Comparison of ENCODE assay signal across 11 cellular contexts in the genomic region with DNA sequence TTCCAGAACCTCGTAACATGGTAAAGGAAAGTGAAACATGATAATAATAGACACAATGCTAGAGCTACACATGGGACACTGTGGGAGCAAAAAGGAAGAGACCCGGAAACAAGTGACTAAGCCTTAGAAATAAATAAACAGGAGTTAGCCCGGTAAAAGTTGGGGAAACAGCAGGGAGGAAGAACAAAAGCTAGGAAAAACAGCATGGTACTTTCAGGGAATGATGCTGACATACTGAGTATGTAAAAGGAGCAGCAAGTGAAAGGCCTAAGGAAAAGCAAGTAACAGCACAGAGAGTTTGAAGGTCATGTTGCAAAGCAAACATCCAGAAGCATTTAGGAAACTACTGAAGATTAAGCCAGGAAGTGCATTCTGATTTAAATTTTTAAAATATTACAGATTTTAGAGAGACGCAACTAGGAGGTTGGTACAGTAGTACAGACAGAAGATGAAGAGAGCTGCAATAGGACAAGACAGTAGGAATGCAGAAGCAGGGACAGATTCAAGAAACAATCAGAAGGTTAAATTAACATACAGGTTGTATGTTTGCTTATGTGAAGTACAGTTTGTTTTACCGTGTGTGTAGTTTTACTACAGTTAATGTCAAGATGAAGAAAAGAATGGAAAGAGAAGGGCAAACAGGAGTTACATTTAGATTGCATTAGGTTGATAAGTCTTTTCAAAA.
DNase-seq lines count a peak whose midpoint lies in the region; ATAC-seq and TF ChIP-seq lines count a peak whose summit lies in the region.
"Had no signal": no experiment of that assay in that cellular context is flagged by ENCODE, and none has a peak within 500 bp of the region (broad histone marks: within the 10 kb centered on the region; RNA-seq: fewer than 3 reads in every experiment).

No MANE protein-coding gene starts in this region.

- H4K20me1 ChIP-seq in PC-3 (ENCODE audit: low read length) (no peaks in the 10 kb centered on the region), MM.1S (ENCODE audit: insufficient read depth, low read length) (no peaks in the 10 kb centered on the region)

- POLR2A ChIA-PET in PC-3 (lab: Charles Lee; ENCODE audit: unreplicated experiment): interaction anchor here (0.6 kb wide), 1 partner anchor 32 kb away, joined by 3 read pairs; no protein-coding TSS in a partner anchor

- CTCF ChIA-PET in PC-3 (lab: Charles Lee): no interaction called here

- H3K9me2 ChIP-seq in PC-3 (replicated peaks; ENCODE audit: low read length): no peaks in the 10 kb centered on the region
- no peaks in the 10 kb centered on the region for H3K9me2 ChIP-seq in MM.1S (replicated peaks; ENCODE audit: insufficient read depth, low read length)

- no TSS peak for BruUV-seq in PC-3 (replicated peaks; lab: Mats Ljungman, UMichigan)

- ATAC-seq in PC-3 (peak; percentile 66), HG02852 (IDR thresholded peaks at IDR 0.05; ENCODE audit: unreplicated experiment) (no peak), GM19328 (IDR thresholded peaks at IDR 0.05; ENCODE audit: unreplicated experiment) (no peak)
- ATAC-seq: effector memory CD8-positive, alpha-beta T cell had no signal

- H3K9ac ChIP-seq in PC-3 (ENCODE audit: low read length) (peak overlapping the region; percentile 12; the same call in 1 of the 2 replicates), MM.1S (ENCODE audit: low read length) (no peak overlapping the region)

- TF ChIP-seq CTCF in PC-3 (conservative IDR thresholded peaks at IDR 0.05; ENCODE audit: low read depth, low read length) (no peak), prostate gland (IDR thresholded peaks at IDR 0.05) (no peak), MM.1S (IDR thresholded peaks at IDR 0.05; ENCODE audit: low read length) (no peak)

- H3K79me2 ChIP-seq in PC-3 (ENCODE audit: low read length) (peaks cover 57% of the 10 kb centered on the region), MM.1S (ENCODE audit: low read length) (no peaks in the 10 kb centered on the region)

- peak overlapping the region; percentile 33 for H2AFZ ChIP-seq in PC-3 (ENCODE audit: low read length)
- no peak overlapping the region for H2AFZ ChIP-seq in MM.1S (ENCODE audit: low read length)

- 0 out of 2 replicates have a peak, but pooled peaks cover 4% of the 10 kb centered on the region for H3K36me3 ChIP-seq in PC-3 (ENCODE audit: low read depth, low read length)
- H3K36me3 ChIP-seq in prostate gland: no peaks in the 10 kb centered on the region
- no peaks in the 10 kb centered on the region for H3K36me3 ChIP-seq in MM.1S (replicated peaks; ENCODE audit: insufficient read depth, low read length)

- WGBS in prostate gland: 37% methylated on average over 5 of the region's 5 CpGs

- no peak for TF ChIP-seq POLR2A in prostate gland (IDR thresholded peaks at IDR 0.05)

- H3K4me3 ChIP-seq in PC-3 (ENCODE audit: low read length): peak overlapping the region; percentile 50
- H3K4me3 ChIP-seq in prostate gland: no peak overlapping the region
- no peak overlapping the region for H3K4me3 ChIP-seq in MM.1S (ENCODE audit: low read length)

- DNase-seq in EL: peak; percentile 48
- peak; percentile 38 for DNase-seq in PC-3
- peak; percentile 36 for DNase-seq in glomerular endothelial cell (ENCODE audit: extremely low read depth, low read depth, low spot score)
- DNase-seq in prostate gland (ENCODE audit: low spot score): no peak
- DNase-seq in GM19238 (ENCODE audit: insufficient read length, low spot score): no peak
- no peak for DNase-seq in MM.1S
- DNase-seq: activated CD8-positive, alpha-beta memory T cell treated with anti-CD3 and anti-CD28 coated beads for 24 hours; effector memory CD8-positive, alpha-beta T cell; retina had no signal

- H3K4me1 ChIP-seq in PC-3 (ENCODE audit: insufficient read depth, low read length) (peaks cover 51% of the 10 kb centered on the region), prostate gland (replicated peaks) (peaks cover 5% of the 10 kb centered on the region), MM.1S (ENCODE audit: low read length) (0 out of 2 replicates have a peak, but pooled peaks cover 2% of the 10 kb centered on the region)

- peak overlapping the region; percentile 22 for H3K27ac ChIP-seq in PC-3 (ENCODE audit: low read length)
- peak overlapping the region; percentile 2 to 24 for H3K27ac ChIP-seq in prostate gland
- no peak overlapping the region for H3K27ac ChIP-seq in MM.1S (ENCODE audit: low read length)

- H3K27me3 ChIP-seq in PC-3 (ENCODE audit: low read length) (no peaks in the 10 kb centered on the region), prostate gland (replicated peaks; ENCODE audit: insufficient read depth) (no peaks in the 10 kb centered on the region), MM.1S (replicated peaks; ENCODE audit: insufficient read depth, low read length) (no peaks in the 10 kb centered on the region)

- H3F3A ChIP-seq in PC-3 (ENCODE audit: low read length, unreplicated experiment) (no peaks in the 10 kb centered on the region), MM.1S (ENCODE audit: insufficient read depth, low read length) (no peaks in the 10 kb centered on the region)

- no peaks in the 10 kb centered on the region for H3K9me3 ChIP-seq in PC-3 (ENCODE audit: low read length)
- no peaks in the 10 kb centered on the region for H3K9me3 ChIP-seq in prostate gland
- H3K9me3 ChIP-seq in MM.1S (replicated peaks; ENCODE audit: insufficient read depth, low read length): no peaks in the 10 kb centered on the region

- peak overlapping the region; percentile 73 for H3K4me2 ChIP-seq in PC-3 (ENCODE audit: low read length)
- H3K4me2 ChIP-seq in MM.1S (ENCODE audit: low read depth, low read length): no peak overlapping the region

- intact Hi-C loops in PC-3 (cut with micrococcal nuclease): loop anchor here (5.0 kb wide), 2 partner anchors 62 to 142 kb away; partner anchors contain the start of gene ARHGAP12
- intact Hi-C loops in prostate gland (cut with DNase I): loop anchor here (5.0 to 10.0 kb wide), 2 partner anchors 82 to 140 kb away; no protein-coding TSS in a partner anchor

Comparison
In these comparisons a context has a peak if more than half of its experiments do, and no peak if none do; other contexts are left out.
1. DNase-seq: peak in EL (single experiment), PC-3 (single experiment) and glomerular endothelial cell (single experiment); none in prostate gland (single experiment), GM19238 (single experiment) and MM.1S (single experiment).